In genomic region chr1:3783651-3784474, GRCh38 we compare ENCODE assay signal across 18 cellular contexts. TPM values are rescaled to one million over a fixed set of nuclear protein-coding genes. Genes with fewer than 3 reads are reported as not detected.
DNase-seq lines count a peak whose midpoint lies in the region; ATAC-seq and TF ChIP-seq lines count a peak whose summit lies in the region.
"Had no signal": no experiment of that assay in that cellular context is flagged by ENCODE, and none has a peak within 500 bp of the region (broad histone marks: within the 10 kb centered on the region; RNA-seq: fewer than 3 reads in every experiment).

No MANE protein-coding gene starts in this region.

- H3K27me3 ChIP-seq in BLaER1 (no peaks in the 10 kb centered on the region), H7 (ENCODE audit: control insufficient read depth, insufficient read depth, low read length) (no peaks in the 10 kb centered on the region)

- peaks cover 76% of the 10 kb centered on the region for H3K36me3 Mint-ChIP-seq in central memory CD8-positive, alpha-beta T cell (ENCODE audit: insufficient read depth)

- H3K4me1 ChIP-seq in BLaER1: peaks cover 71% of the 10 kb centered on the region
- H3K4me1 ChIP-seq: A549 had no signal

- DNase-seq in H7: peak; percentile 37
- no peak for DNase-seq in central memory CD8-positive, alpha-beta T cell (ENCODE audit: low spot score in 2 of 2)
- no peak for DNase-seq in omental fat pad (ENCODE audit: low spot score)
- no peak for DNase-seq in foreskin fibroblast
- DNase-seq in stimulated activated CD4-positive, alpha-beta T cell treated with anti-CD3 and anti-CD28 coated beads, Interleukin-1b, Interleukin-23, amount 100 ng/mL, for 48 hours: no peak
- no peak for DNase-seq in Ammon's horn (ENCODE audit: low spot score)
- DNase-seq in iPS-NIHi11 (ENCODE audit: low spot score): no peak
- DNase-seq: C1 segment of cervical spinal cord, KBM-7, NCI-H1105 treated with DMSO at 0.1 percent for 48 hours, NCI-H1694, NCI-H510A treated with DMSO at 0.1 percent for 48 hours, NCI-H774, RPMI8226, SIG-M5 had no signal

- H3K9me3 ChIP-seq in BLaER1: no peaks in the 10 kb centered on the region
- H3K9me3 ChIP-seq: A549 had no signal

- no peak overlapping the region for H3K4me3 Mint-ChIP-seq in central memory CD8-positive, alpha-beta T cell
- H3K4me3 Mint-ChIP-seq: CD8-positive, alpha-beta memory T cell had no signal

- peak overlapping the region; percentile 17; the same call in 1 of the 2 replicates for H3K4me3 ChIP-seq in BLaER1
- H3K4me3 ChIP-seq in H7 (ENCODE audit: insufficient read depth, low read depth, low read length): no peak overlapping the region
- no peak overlapping the region for H3K4me3 ChIP-seq in foreskin fibroblast (ENCODE audit: low read depth in 1 of 2, low read length in 2 of 2)
- H3K4me3 ChIP-seq: A549 had no signal

- no peak for ATAC-seq in central memory CD8-positive, alpha-beta T cell (replicated peaks; ENCODE audit: extremely low read depth, poor library complexity, severe bottlenecking)
- peak; percentile 15 for ATAC-seq in omental fat pad (ENCODE audit: low FRiP score)
- ATAC-seq: A549 had no signal

- H3K36me3 ChIP-seq in BLaER1: peaks cover 79% of the 10 kb centered on the region
- peaks cover 54% of the 10 kb centered on the region for H3K36me3 ChIP-seq in H7 (replicated peaks; ENCODE audit: control insufficient read depth, insufficient read depth, low read length)

- H3K27ac Mint-ChIP-seq in central memory CD8-positive, alpha-beta T cell (ENCODE audit: low read depth): peak overlapping the region; percentile 57

- H3K27ac ChIP-seq in BLaER1: peak overlapping the region; percentile 64; the same call in 1 of the 2 replicates
- H3K27ac ChIP-seq: A549 had no signal

- no peak for TF ChIP-seq CTCF in omental fat pad (IDR thresholded peaks at IDR 0.05)
- no peak for TF ChIP-seq CTCF in foreskin fibroblast (IDR thresholded peaks at IDR 0.05; ENCODE audit: low read depth, low read length)

- no peaks in the 10 kb centered on the region for H3K9me3 Mint-ChIP-seq in central memory CD8-positive, alpha-beta T cell
- H3K9me3 Mint-ChIP-seq: CD8-positive, alpha-beta memory T cell had no signal

- H3K4me1 Mint-ChIP-seq in central memory CD8-positive, alpha-beta T cell: peaks cover 20% of the 10 kb centered on the region

- H3K27me3 Mint-ChIP-seq in central memory CD8-positive, alpha-beta T cell: no peaks in the 10 kb centered on the region
- H3K27me3 Mint-ChIP-seq: CD8-positive, alpha-beta memory T cell had no signal

- H3K9ac ChIP-seq in BLaER1: peak overlapping the region; percentile 25; the same call in 1 of the 2 replicates

- peaks cover 99% of the 10 kb centered on the region for H4K20me1 ChIP-seq in BLaER1

- H3K4me2 ChIP-seq in BLaER1: peak overlapping the region; percentile 90
- H3K4me2 ChIP-seq: A549 had no signal

RNA-seq across cellular contexts. Expression of gene SMIM1, which starts 11.3 kb away (rescaled TPM):
- 5.0 and 6.5 TPM in 2 replicates for total RNA-seq in H7 (2014; rRNA removed; shearing (Covaris generic))
- total RNA-seq in omental fat pad: 1 to 10 TPM in 2 of 4 donors, not detected in 2; 4.3 to 4.6 TPM

RNA-seq across cellular contexts. Expression of gene LRRC47, which starts 12.4 kb away (rescaled TPM):
- total RNA-seq in H7 (2014; rRNA removed; shearing (Covaris generic)): 113 and 130 TPM in 2 replicates
- 10 to 100 TPM; 21.6 to 33.5 (median 30.9) TPM for total RNA-seq in omental fat pad

RNA-seq across cellular contexts. Expression of gene CCDC27, which starts 31.6 kb away (rescaled TPM):
- total RNA-seq in H7 (2014; rRNA removed; shearing (Covaris generic)): 0.04 and 0.07 TPM in 2 replicates
- not detected for total RNA-seq in omental fat pad
- total RNA-seq: CD8-positive, alpha-beta memory T cell had no signal
